ENCODE assay signal across 8 cellular contexts in the genomic region with DNA sequence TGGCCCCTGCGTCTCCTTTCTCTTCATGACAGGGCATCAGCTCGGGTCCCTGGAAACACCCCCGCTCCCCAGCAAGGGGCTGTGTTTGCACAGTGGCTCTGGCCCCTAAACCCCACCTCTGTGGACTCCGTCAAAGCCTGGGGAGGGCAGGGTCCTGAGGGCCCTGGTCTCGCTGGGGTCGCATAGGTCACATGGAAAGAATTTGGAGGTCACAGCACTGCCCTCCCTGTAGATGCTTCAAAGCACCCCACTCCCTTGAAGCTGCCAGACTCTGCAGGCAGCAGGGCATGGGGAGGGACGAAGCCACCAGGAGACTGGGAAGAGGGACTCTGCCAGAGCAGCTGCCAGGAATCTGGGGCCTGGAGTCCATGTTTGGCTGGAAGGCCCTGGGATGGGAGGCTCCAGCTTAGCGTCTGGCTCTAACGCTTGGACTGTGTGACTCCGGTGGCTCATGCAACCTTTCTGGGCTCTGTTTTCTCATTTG. TPM values are rescaled to one million over a fixed set of nuclear protein-coding genes. Genes with fewer than 3 reads are reported as not detected.
DNase-seq lines count a peak whose midpoint lies in the region; ATAC-seq and TF ChIP-seq lines count a peak whose summit lies in the region.

No MANE protein-coding gene starts in this region.

- dilution Hi-C loops in IMR-90 (cut with HindIII; ENCODE audit: low sequenced_read_pairs, unreplicated experiment): no loop called here

- no peak overlapping the region for H3K18ac ChIP-seq in IMR-90 (ENCODE audit: low read depth, low read length)

- peaks cover 31% of the 10 kb centered on the region for H3K9me1 ChIP-seq in IMR-90 (ENCODE audit: insufficient read depth, low read length)

- H3K23ac ChIP-seq in IMR-90 (ENCODE audit: low read depth, low read length): peak overlapping the region; percentile 18; the same call in 1 of the 2 replicates

- H3K4me3 Mint-ChIP-seq in stimulated activated naive B cell treated with anti-CD40 and anti-IgM and Interleukin-4, amounts not matched to agents 10 μg/mL and 1 μg/mL and 100 μg/mL, for 72 hours: peak overlapping the region in 1 of 2 donors; percentile 17
- peak overlapping the region in 1 of 2 donors; percentile 67 for H3K4me3 Mint-ChIP-seq in CD14-positive monocyte

- H3K27me3 Mint-ChIP-seq in stimulated activated naive B cell treated with anti-CD40 and anti-IgM and Interleukin-4, amounts not matched to agents 10 μg/mL and 1 μg/mL and 100 μg/mL, for 72 hours: no peaks in the 10 kb centered on the region
- peaks cover 9 to 49% (median 45%) of the 10 kb centered on the region in 3 donors for H3K27me3 Mint-ChIP-seq in CD14-positive monocyte (ENCODE audit: low read depth in 3 of 3)

- H2BK120ac ChIP-seq in IMR-90 (ENCODE audit: low read depth, low read length): peak overlapping the region; percentile 93

- H4K91ac ChIP-seq in IMR-90 (ENCODE audit: insufficient read depth, low read depth, low read length): peak overlapping the region; percentile 89

- H2AK5ac ChIP-seq in IMR-90 (ENCODE audit: low read depth, low read length): peak overlapping the region; percentile 86

- H4K8ac ChIP-seq in IMR-90 (ENCODE audit: low read depth in 2 of 2, low read length in 2 of 2): peak overlapping the region in 1 of 2 experiments; percentile 84; a peak in 2 of 4 replicates

- H3K4ac ChIP-seq in IMR-90 (ENCODE audit: low read depth, low read length): peak overlapping the region; percentile 100

- CTCF ChIA-PET in IMR-90 (lab: Yijun Ruan, JAX): interaction anchor here (1.0 to 1.2 kb wide), 2 partner anchors 8 to 24 kb away, joined by 3 read pairs; no protein-coding TSS in a partner anchor

- peaks cover 71 to 96% of the 10 kb centered on the region in 2 donors for H3K4me1 Mint-ChIP-seq in stimulated activated naive B cell treated with anti-CD40 and anti-IgM and Interleukin-4, amounts not matched to agents 10 μg/mL and 1 μg/mL and 100 μg/mL, for 72 hours
- peaks cover 71% of the 10 kb centered on the region for H3K4me1 Mint-ChIP-seq in CD14-positive monocyte

- peak overlapping the region; percentile 50; the same call in 1 of the 2 replicates for H4K5ac ChIP-seq in IMR-90 (ENCODE audit: low read depth, low read length)

- H3K4me1 ChIP-seq in IMR-90 (ENCODE audit: control insufficient read depth, insufficient read depth, low read length) (peaks cover 56% of the 10 kb centered on the region), ascending aorta (peaks cover 63 to 80% of the 10 kb centered on the region in 2 donors)

- POLR2A ChIA-PET in IMR-90 (lab: Charles Lee; ENCODE audit: unreplicated experiment): interaction anchor here (0.5 kb wide), 1 partner anchor 1301 kb away, joined by 3 read pairs; no protein-coding TSS in a partner anchor

- peak overlapping the region; percentile 100 for H2BK5ac ChIP-seq in IMR-90 (ENCODE audit: low read depth, low read length, poor library complexity, severe bottlenecking)

- peak overlapping the region; percentile 72 for H3K14ac ChIP-seq in IMR-90 (replicated peaks; ENCODE audit: low read depth, low read length)

- peak overlapping the region; percentile 28 for H2BK20ac ChIP-seq in IMR-90 (ENCODE audit: low read depth, low read length)

- TF ChIP-seq RAD21 in IMR-90 (IDR thresholded peaks at IDR 0.05; ENCODE audit: low read length): no peak

- H3K9ac ChIP-seq in IMR-90 (ENCODE audit: low read depth, low read length): no peak overlapping the region

- no peak for TF ChIP-seq POLR2A in IMR-90 (IDR thresholded peaks at IDR 0.05; ENCODE audit: low read depth, low read length)

- no peak for DNase-seq in IMR-90
- peak in 1 of 2 donors; percentile 81 for DNase-seq in ascending aorta (ENCODE audit: low spot score in 2 of 2)
- DNase-seq in stimulated activated naive B cell treated with anti-CD40 and anti-IgM and Interleukin-4, amounts not matched to agents 10 μg/mL and 1 μg/mL and 100 μg/mL, for 72 hours: no peak
- no peak for DNase-seq in DMS153 treated with DMSO at 0.1 percent for 48 hours (lab: John Stamatoyannopoulos, UW; ENCODE audit: unreplicated experiment)
- DNase-seq in CD14-positive monocyte (ENCODE audit: low spot score): no peak
- DNase-seq in T-helper 9 cell: no peak
- DNase-seq in ureter (ENCODE audit: low spot score): no peak

- peak overlapping the region; percentile 44 for H2AFZ ChIP-seq in IMR-90 (replicated peaks; ENCODE audit: low read length, poor library complexity)

- peaks cover 0 to 2% of the 10 kb centered on the region in 2 donors for H3K9me3 Mint-ChIP-seq in stimulated activated naive B cell treated with anti-CD40 and anti-IgM and Interleukin-4, amounts not matched to agents 10 μg/mL and 1 μg/mL and 100 μg/mL, for 72 hours
- peaks cover 0 to 2% (median 0%) of the 10 kb centered on the region in 7 donors for H3K9me3 Mint-ChIP-seq in CD14-positive monocyte

- WGBS in IMR-90 (ENCODE audit: extremely low coverage in 2 of 2, insufficient read length in 1 of 2), 2 experiments: 80% methylated on average over 2 of the region's 10 CpGs; no CpG with 5 or more reads in 1 of the 2 experiments

- no peak overlapping the region for H3K56ac ChIP-seq in IMR-90 (ENCODE audit: extremely low read depth, insufficient read depth, low read length)

- H3K27ac Mint-ChIP-seq in stimulated activated naive B cell treated with anti-CD40 and anti-IgM and Interleukin-4, amounts not matched to agents 10 μg/mL and 1 μg/mL and 100 μg/mL, for 72 hours: peak overlapping the region; percentile 93
- peak overlapping the region in 3 of 7 donors; percentile 8 to 99 (median 63) for H3K27ac Mint-ChIP-seq in CD14-positive monocyte

- H3K9me3 ChIP-seq in IMR-90 (ENCODE audit: control insufficient read depth, insufficient read depth, low read length): no peaks in the 10 kb centered on the region
- no peaks in the 10 kb centered on the region for H3K9me3 ChIP-seq in ascending aorta

- H4K20me1 ChIP-seq in IMR-90 (ENCODE audit: insufficient read depth, low read length): peaks cover 11% of the 10 kb centered on the region; the same call in 1 of the 2 replicates

- BruUV-seq in IMR-90 (replicated peaks; lab: Mats Ljungman, UMichigan): no TSS peak

- peaks cover 12% of the 10 kb centered on the region for H3K36me3 ChIP-seq in IMR-90 (ENCODE audit: control insufficient read depth, insufficient read depth, low read length)
- H3K36me3 ChIP-seq in ascending aorta: no peaks in the 10 kb centered on the region

- intact Hi-C loops in IMR-90 (cut with micrococcal nuclease): no loop called here
- intact Hi-C loops in ascending aorta (cut with DNase I): no loop called here
- intact Hi-C loops in CD14-positive monocyte (cut with micrococcal nuclease): no loop called here

- H2AK9ac ChIP-seq in IMR-90 (replicated peaks; ENCODE audit: low read depth, low read length, poor library complexity): peak overlapping the region; percentile 83

- peak overlapping the region; percentile 3; the same call in 1 of the 2 replicates for H3K27ac ChIP-seq in IMR-90 (ENCODE audit: insufficient read depth, low read length)
- peak overlapping the region; percentile 94 to 95 for H3K27ac ChIP-seq in ascending aorta
- peak overlapping the region; percentile 52 for H3K27ac ChIP-seq in layer of hippocampus (ENCODE audit: low read depth, low read length)

- no peak for ATAC-seq in IMR-90 (ENCODE audit: low read depth)
- no peak for ATAC-seq in stimulated activated naive B cell treated with anti-CD40 and anti-IgM and Interleukin-4, amounts not matched to agents 10 μg/mL and 1 μg/mL and 100 μg/mL, for 72 hours (replicated peaks)

- H3K36me3 Mint-ChIP-seq in stimulated activated naive B cell treated with anti-CD40 and anti-IgM and Interleukin-4, amounts not matched to agents 10 μg/mL and 1 μg/mL and 100 μg/mL, for 72 hours: peaks cover 21 to 28% of the 10 kb centered on the region in 2 donors
- H3K36me3 Mint-ChIP-seq in CD14-positive monocyte: peaks cover 35 to 47% of the 10 kb centered on the region in 2 donors

- H3K79me1 ChIP-seq in IMR-90 (ENCODE audit: low read depth in 1 of 2, low read length in 2 of 2): peaks cover 56 to 92% of the 10 kb centered on the region in 2 experiments

- TF ChIP-seq CTCF in IMR-90 (conservative IDR thresholded peaks at IDR 0.05; ENCODE audit: low read depth, low read length) (no peak), ascending aorta (IDR thresholded peaks at IDR 0.05) (no peak), CD14-positive monocyte (IDR thresholded peaks at IDR 0.05) (no peak)

- in situ Hi-C loops in IMR-90 (cut with MboI; ENCODE audit: low sequenced_read_pairs): no loop called here

- no peaks in the 10 kb centered on the region for H3K27me3 ChIP-seq in IMR-90 (ENCODE audit: control insufficient read depth, insufficient read depth, low read length)
- H3K27me3 ChIP-seq in ascending aorta: no peaks in the 10 kb centered on the region
- no peaks in the 10 kb centered on the region for H3K27me3 ChIP-seq in layer of hippocampus (ENCODE audit: control insufficient read depth, insufficient read depth, low read length)

- H3K4me2 ChIP-seq in IMR-90 (ENCODE audit: low read depth, low read length): no peak overlapping the region

- no peak overlapping the region for H3K4me3 ChIP-seq in IMR-90 (ENCODE audit: insufficient read depth, low read depth, low read length)
- H3K4me3 ChIP-seq in ascending aorta: peak overlapping the region in 1 of 2 donors; percentile 33

- H2BK15ac ChIP-seq in IMR-90 (ENCODE audit: low read depth, low read length): peak overlapping the region; percentile 85; the same call in 1 of the 3 replicates

TF ChIP-seq in IMR-90, 13 proteins besides CTCF, POLR2A, EP300 and RAD21 (continues in another document):
- TF ChIP-seq MAZ (IDR thresholded peaks at IDR 0.05; ENCODE audit: borderline replicate concordance, low read depth, low read length): no peak
- no peak for TF ChIP-seq FOS (IDR thresholded peaks at IDR 0.05; ENCODE audit: low read depth, low read length)
- TF ChIP-seq, protein P1, sequence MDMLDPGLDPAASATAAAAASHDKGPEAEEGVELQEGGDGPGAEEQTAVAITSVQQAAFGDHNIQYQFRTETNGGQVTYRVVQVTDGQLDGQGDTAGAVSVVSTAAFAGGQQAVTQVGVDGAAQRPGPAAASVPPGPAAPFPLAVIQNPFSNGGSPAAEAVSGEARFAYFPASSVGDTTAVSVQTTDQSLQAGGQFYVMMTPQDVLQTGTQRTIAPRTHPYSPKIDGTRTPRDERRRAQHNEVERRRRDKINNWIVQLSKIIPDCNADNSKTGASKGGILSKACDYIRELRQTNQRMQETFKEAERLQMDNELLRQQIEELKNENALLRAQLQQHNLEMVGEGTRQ (IDR thresholded peaks at IDR 0.05; ENCODE audit: low read depth, low read length): no peak
- no peak for TF ChIP-seq SMC3 (IDR thresholded peaks at IDR 0.05; ENCODE audit: low read depth, low read length)
- no peak for TF ChIP-seq BHLHE40 (IDR thresholded peaks at IDR 0.05; ENCODE audit: low read depth, low read length)

RNA-seq across cellular contexts. Expression of gene ECE1, which starts 36.6 kb away (rescaled TPM):
- 60.0 and 61.8 TPM in 2 replicates for total RNA-seq in IMR-90 (2012; rRNA removed)
- polyA plus RNA-seq in IMR-90 (2012; rRNA removed): 124 and 133 TPM in 2 replicates
- polyA plus RNA-seq in IMR-90 (2012; cell fraction: cytosol; rRNA removed): 90.4 and 122 TPM in 2 replicates
- 71.7 and 82.4 TPM in 2 replicates for polyA plus RNA-seq in IMR-90 (2012; cell fraction: nucleus; rRNA removed; ENCODE audit: low replicate concordance)
- total RNA-seq in ascending aorta: 336 TPM
- 10 to 100 TPM; 10.6 to 23.3 TPM for polyA plus RNA-seq in CD14-positive monocyte
- total RNA-seq in ureter: 131 TPM

Comparison
In these comparisons a context has a peak if more than half of its experiments do, and no peak if none do; other contexts are left out.
1. H3K27ac ChIP-seq: peak in every context shown above with its lines; median percentile 94 in ascending aorta; 52 in layer of hippocampus; 3 in IMR-90.